Comparison of ENCODE assay signal across 21 cellular contexts in the genomic region with DNA sequence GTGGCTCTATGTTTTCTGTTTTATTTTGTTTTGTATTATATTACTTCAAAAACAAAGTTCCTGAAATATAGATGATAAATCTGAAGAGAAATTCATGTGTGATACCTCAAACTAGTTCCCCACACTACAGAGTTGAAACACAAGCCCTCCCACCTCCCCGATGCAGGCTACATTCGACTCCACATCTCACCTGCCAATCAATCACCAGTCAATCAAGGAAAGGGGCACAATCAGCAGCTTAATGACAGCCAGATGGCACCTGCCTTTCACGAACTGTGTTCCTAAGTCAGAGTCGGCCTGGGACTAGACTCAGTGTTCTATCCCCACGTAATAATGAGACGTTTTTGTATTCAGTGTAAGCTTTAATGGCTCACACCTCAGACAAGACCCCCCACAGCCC.
"Had no signal": no experiment of that assay in that cellular context is flagged by ENCODE, and none has a peak within 500 bp of the region (broad histone marks: within the 10 kb centered on the region; RNA-seq: fewer than 3 reads in every experiment).

No MANE protein-coding gene starts in this region.

- H3K4me1 ChIP-seq: esophagus squamous epithelium, gastrocnemius medialis, heart right ventricle, left lung, lower lobe of right lung had no signal

- DNase-seq: effector CD8-positive, alpha-beta T cell; effector memory CD8-positive, alpha-beta T cell; endodermal cell; erythroblast; esophagus squamous epithelium; foreskin fibroblast; foreskin melanocyte; gastrocnemius medialis; glutamatergic neuron; head of caudate nucleus; heart right ventricle; hippocampal formation; left cardiac atrium; left lung; left ventricle myocardium superior; lower lobe of right lung; mesenchymal stem cell; naive B cell had no signal

- H3K27ac ChIP-seq: coronary artery, epithelial cell of prostate, esophagus squamous epithelium, gastrocnemius medialis, heart right ventricle, left lung, lower lobe of right lung had no signal

- H3K9me3 ChIP-seq: esophagus squamous epithelium, gastrocnemius medialis, heart right ventricle, left lung, lower lobe of right lung had no signal

- ATAC-seq: effector memory CD8-positive, alpha-beta T cell; esophagus mucosa; gastrocnemius medialis; heart right ventricle; left cardiac atrium; left lung; left ventricle myocardium superior; lower lobe of right lung had no signal

- H3K4me3 ChIP-seq: coronary artery, esophagus squamous epithelium, gastrocnemius medialis, heart right ventricle, left lung, lower lobe of right lung had no signal

- H3K36me3 ChIP-seq: esophagus squamous epithelium, gastrocnemius medialis, heart right ventricle, left lung, lower lobe of right lung had no signal

- H3K27me3 ChIP-seq: esophagus squamous epithelium, gastrocnemius medialis, heart right ventricle, left lung had no signal
